Comparison of ENCODE assay signal across 2 cellular contexts in genomic region chr1:112687361-112687760, GRCh38.
TF ChIP-seq lines count a peak whose summit lies in the region.

No MANE protein-coding gene starts in this region.

TF ChIP-seq in SK-N-SH, 30 proteins besides CTCF, POLR2A, EP300 and RAD21:
- TF ChIP-seq FOXJ3 (CRISPR knock-in tag; IDR thresholded peaks at IDR 0.05) (no peak), EZH2phosphoT487 (IDR thresholded peaks at IDR 0.05; ENCODE audit: borderline replicate concordance, low read depth) (no peak), CHD2 (IDR thresholded peaks at IDR 0.05; ENCODE audit: low read length, partially characterized antibody) (no peak), TEAD4 (IDR thresholded peaks at IDR 0.05; ENCODE audit: borderline replicate concordance, insufficient read depth) (no peak), ZBTB33 (IDR thresholded peaks at IDR 0.05; ENCODE audit: borderline replicate concordance, low read depth) (no peak), NFIC (IDR thresholded peaks at IDR 0.05; ENCODE audit: borderline replicate concordance) (no peak), MAX (IDR thresholded peaks at IDR 0.05; ENCODE audit: low read depth) (no peak), FOSL2 (IDR thresholded peaks at IDR 0.05; ENCODE audit: borderline replicate concordance, low read depth) (no peak), TCF12 (IDR thresholded peaks at IDR 0.05) (no peak), IRF3 (IDR thresholded peaks at IDR 0.05; ENCODE audit: low read depth, low read length) (no peak), MXI1 (IDR thresholded peaks at IDR 0.05; ENCODE audit: low read depth, low read length) (no peak), MEF2A (IDR thresholded peaks at IDR 0.05; ENCODE audit: borderline replicate concordance, low read depth) (no peak), POLR2AphosphoS5 (IDR thresholded peaks at IDR 0.05; ENCODE audit: low read depth, low read length) (no peak), FOXM1 (IDR thresholded peaks at IDR 0.05; ENCODE audit: low read depth) (no peak), RXRA (IDR thresholded peaks at IDR 0.05; ENCODE audit: borderline replicate concordance, low read depth) (no peak), USF1 (IDR thresholded peaks at IDR 0.05; ENCODE audit: borderline replicate concordance, low read depth) (no peak)
- TF ChIP-seq, protein P1, sequence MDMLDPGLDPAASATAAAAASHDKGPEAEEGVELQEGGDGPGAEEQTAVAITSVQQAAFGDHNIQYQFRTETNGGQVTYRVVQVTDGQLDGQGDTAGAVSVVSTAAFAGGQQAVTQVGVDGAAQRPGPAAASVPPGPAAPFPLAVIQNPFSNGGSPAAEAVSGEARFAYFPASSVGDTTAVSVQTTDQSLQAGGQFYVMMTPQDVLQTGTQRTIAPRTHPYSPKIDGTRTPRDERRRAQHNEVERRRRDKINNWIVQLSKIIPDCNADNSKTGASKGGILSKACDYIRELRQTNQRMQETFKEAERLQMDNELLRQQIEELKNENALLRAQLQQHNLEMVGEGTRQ (IDR thresholded peaks at IDR 0.05; ENCODE audit: borderline replicate concordance, low read depth, low read length), result no peak

TF ChIP-seq in SK-N-SH treated with all-trans-retinoic acid at 6 μM for 48 hours, 23 proteins besides CTCF, POLR2A, EP300 and RAD21:
- TF ChIP-seq ZFP3 (CRISPR knock-in tag; IDR thresholded peaks at IDR 0.05), result no peak
- no peak for TF ChIP-seq GLIS3 (CRISPR knock-in tag; IDR thresholded peaks at IDR 0.05)
- TF ChIP-seq, protein P2, sequence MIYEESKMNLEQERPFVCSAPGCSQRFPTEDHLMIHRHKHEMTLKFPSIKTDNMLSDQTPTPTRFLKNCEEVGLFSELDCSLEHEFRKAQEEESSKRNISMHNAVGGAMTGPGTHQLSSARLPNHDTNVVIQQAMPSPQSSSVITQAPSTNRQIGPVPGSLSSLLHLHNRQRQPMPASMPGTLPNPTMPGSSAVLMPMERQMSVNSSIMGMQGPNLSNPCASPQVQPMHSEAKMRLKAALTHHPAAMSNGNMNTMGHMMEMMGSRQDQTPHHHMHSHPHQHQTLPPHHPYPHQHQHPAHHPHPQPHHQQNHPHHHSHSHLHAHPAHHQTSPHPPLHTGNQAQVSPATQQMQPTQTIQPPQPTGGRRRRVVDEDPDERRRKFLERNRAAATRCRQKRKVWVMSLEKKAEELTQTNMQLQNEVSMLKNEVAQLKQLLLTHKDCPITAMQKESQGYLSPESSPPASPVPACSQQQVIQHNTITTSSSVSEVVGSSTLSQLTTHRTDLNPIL (CRISPR knock-in tag; IDR thresholded peaks at IDR 0.05; ENCODE audit: low read depth), result no peak
- no peak for TF ChIP-seq ZFP30 (CRISPR knock-in tag; IDR thresholded peaks at IDR 0.05)
- no peak for TF ChIP-seq BACH2 (CRISPR knock-in tag; IDR thresholded peaks at IDR 0.05; ENCODE audit: borderline replicate concordance)
- TF ChIP-seq, protein P3, sequence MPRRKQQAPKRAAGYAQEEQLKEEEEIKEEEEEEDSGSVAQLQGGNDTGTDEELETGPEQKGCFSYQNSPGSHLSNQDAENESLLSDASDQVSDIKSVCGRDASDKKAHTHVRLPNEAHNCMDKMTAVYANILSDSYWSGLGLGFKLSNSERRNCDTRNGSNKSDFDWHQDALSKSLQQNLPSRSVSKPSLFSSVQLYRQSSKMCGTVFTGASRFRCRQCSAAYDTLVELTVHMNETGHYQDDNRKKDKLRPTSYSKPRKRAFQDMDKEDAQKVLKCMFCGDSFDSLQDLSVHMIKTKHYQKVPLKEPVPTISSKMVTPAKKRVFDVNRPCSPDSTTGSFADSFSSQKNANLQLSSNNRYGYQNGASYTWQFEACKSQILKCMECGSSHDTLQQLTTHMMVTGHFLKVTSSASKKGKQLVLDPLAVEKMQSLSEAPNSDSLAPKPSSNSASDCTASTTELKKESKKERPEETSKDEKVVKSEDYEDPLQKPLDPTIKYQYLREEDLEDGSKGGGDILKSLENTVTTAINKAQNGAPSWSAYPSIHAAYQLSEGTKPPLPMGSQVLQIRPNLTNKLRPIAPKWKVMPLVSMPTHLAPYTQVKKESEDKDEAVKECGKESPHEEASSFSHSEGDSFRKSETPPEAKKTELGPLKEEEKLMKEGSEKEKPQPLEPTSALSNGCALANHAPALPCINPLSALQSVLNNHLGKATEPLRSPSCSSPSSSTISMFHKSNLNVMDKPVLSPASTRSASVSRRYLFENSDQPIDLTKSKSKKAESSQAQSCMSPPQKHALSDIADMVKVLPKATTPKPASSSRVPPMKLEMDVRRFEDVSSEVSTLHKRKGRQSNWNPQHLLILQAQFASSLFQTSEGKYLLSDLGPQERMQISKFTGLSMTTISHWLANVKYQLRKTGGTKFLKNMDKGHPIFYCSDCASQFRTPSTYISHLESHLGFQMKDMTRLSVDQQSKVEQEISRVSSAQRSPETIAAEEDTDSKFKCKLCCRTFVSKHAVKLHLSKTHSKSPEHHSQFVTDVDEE (CRISPR knock-in tag; IDR thresholded peaks at IDR 0.05), result no peak
- no peak for TF ChIP-seq CSDC2 (CRISPR knock-in tag; IDR thresholded peaks at IDR 0.05)
- no peak for TF ChIP-seq PPARA (CRISPR knock-in tag; IDR thresholded peaks at IDR 0.05; ENCODE audit: borderline replicate concordance)
- TF ChIP-seq ZNF8 (CRISPR knock-in tag; IDR thresholded peaks at IDR 0.05), result no peak
- no peak for TF ChIP-seq TCF4 (CRISPR knock-in tag; IDR thresholded peaks at IDR 0.05; ENCODE audit: borderline replicate concordance)
- no peak for TF ChIP-seq ARNTL (CRISPR knock-in tag; IDR thresholded peaks at IDR 0.05; ENCODE audit: borderline replicate concordance, low read depth)
- TF ChIP-seq CSRNP3 (CRISPR knock-in tag; IDR thresholded peaks at IDR 0.05), result no peak
- no peak for TF ChIP-seq ZNF565 (CRISPR knock-in tag; conservative IDR thresholded peaks at IDR 0.05; ENCODE audit: low read depth)
- TF ChIP-seq RARB (CRISPR knock-in tag; IDR thresholded peaks at IDR 0.05), result no peak
- no peak for TF ChIP-seq ESRRG (CRISPR knock-in tag; IDR thresholded peaks at IDR 0.05)
- TF ChIP-seq ZNF70 (CRISPR knock-in tag; IDR thresholded peaks at IDR 0.05), result no peak
- TF ChIP-seq ZC3H10 (CRISPR knock-in tag; IDR thresholded peaks at IDR 0.05), result no peak
- TF ChIP-seq, protein P4, sequence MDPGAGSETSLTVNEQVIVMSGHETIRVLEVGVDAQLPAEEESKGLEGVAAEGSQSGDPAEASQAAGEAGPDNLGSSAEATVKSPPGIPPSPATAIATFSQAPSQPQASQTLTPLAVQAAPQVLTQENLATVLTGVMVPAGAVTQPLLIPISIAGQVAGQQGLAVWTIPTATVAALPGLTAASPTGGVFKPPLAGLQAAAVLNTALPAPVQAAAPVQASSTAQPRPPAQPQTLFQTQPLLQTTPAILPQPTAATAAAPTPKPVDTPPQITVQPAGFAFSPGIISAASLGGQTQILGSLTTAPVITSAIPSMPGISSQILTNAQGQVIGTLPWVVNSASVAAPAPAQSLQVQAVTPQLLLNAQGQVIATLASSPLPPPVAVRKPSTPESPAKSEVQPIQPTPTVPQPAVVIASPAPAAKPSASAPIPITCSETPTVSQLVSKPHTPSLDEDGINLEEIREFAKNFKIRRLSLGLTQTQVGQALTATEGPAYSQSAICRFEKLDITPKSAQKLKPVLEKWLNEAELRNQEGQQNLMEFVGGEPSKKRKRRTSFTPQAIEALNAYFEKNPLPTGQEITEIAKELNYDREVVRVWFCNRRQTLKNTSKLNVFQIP (CRISPR knock-in tag; IDR thresholded peaks at IDR 0.05; ENCODE audit: borderline replicate concordance, low read depth), result no peak
- no peak for TF ChIP-seq SNAI2 (CRISPR knock-in tag; IDR thresholded peaks at IDR 0.05)
